Comparison of ENCODE assay signal across 1 cellular context in the genomic region with DNA sequence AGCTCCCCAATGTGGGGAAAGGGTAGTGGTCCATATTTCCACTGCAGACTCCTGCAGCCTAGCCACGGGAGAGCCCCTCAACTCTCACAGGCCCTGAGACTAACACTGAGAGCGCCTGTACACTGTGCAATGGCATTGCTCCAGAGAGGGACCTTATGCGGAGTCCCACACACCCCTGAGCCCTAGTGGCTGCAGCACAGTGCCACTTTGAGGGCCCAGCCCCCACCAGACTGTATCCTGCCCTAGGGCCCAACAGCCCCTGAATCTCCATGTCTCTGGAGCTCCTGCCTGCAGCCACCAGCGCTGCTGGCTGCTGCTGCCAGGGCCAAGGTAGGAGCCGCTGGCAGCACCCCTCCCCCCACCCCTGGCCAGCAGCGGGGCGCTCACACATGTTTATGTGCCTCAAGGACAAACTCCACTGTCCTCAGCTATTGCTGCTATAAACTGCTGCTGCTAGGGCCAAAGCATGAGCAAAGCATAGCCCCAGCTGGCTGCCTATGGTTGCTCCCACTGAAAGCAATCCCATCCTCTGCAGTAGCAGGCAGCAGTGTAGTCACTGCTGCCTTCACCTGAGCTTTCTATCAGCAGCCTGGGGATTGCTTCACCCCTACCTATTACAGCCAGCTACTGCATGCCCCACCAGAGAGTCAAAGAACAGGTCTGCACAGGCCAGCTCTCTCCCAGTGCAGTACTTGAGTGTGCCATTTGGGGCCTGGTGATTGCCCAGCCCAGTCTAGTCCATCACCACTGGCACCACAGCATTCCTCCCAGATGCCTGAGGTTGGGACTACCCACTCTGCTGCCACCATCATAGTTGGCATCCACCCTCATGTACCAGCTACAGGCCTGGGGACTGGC.
A peak's percentile ranks its signal among the peaks of the same experiment; 100 is the strongest.
TF ChIP-seq lines count a peak whose summit lies in the region.

No MANE protein-coding gene starts in this region.

TF ChIP-seq in HepG2, 621 proteins besides CTCF, POLR2A, EP300 and RAD21:
- TF ChIP-seq, protein P1, sequence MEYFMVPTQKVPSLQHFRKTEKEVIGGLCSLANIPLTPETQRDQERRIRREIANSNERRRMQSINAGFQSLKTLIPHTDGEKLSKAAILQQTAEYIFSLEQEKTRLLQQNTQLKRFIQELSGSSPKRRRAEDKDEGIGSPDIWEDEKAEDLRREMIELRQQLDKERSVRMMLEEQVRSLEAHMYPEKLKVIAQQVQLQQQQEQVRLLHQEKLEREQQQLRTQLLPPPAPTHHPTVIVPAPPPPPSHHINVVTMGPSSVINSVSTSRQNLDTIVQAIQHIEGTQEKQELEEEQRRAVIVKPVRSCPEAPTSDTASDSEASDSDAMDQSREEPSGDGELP (IDR thresholded peaks at IDR 0.05; ENCODE audit: borderline replicate concordance, low read depth): peak; percentile 32; the same call in 1 of the 2 replicates
- TF ChIP-seq ZNF317 (CRISPR knock-in tag; IDR thresholded peaks at IDR 0.05): 0 out of 2 replicates have a peak, but pooled peaks have one; percentile 27
- TF ChIP-seq ZFY (CRISPR knock-in tag; IDR thresholded peaks at IDR 0.05): no peak
- TF ChIP-seq MXD1 (CRISPR knock-in tag; IDR thresholded peaks at IDR 0.05): 0 out of 2 replicates have a peak, but pooled peaks have one; percentile 26
- peak; percentile 76; the same call in 1 of the 2 replicates for TF ChIP-seq ZNF281 (CRISPR knock-in tag; IDR thresholded peaks at IDR 0.05; ENCODE audit: borderline replicate concordance)
- TF ChIP-seq NCOA2 (CRISPR knock-in tag; IDR thresholded peaks at IDR 0.05): no peak
- no peak for TF ChIP-seq SRSF4 (IDR thresholded peaks at IDR 0.05; ENCODE audit: low read depth, low read length, poor library complexity, severe bottlenecking)
- TF ChIP-seq ZFP90 (CRISPR knock-in tag; IDR thresholded peaks at IDR 0.05; ENCODE audit: borderline replicate concordance): no peak
- no peak for TF ChIP-seq ZC3H4 (CRISPR knock-in tag; IDR thresholded peaks at IDR 0.05; ENCODE audit: borderline replicate concordance)
